In genomic region chr16:3035972-3036725, GRCh38 we compare ENCODE assay signal across 1 cellular context.
A peak's percentile ranks its signal among the peaks of the same experiment; 100 is the strongest.
TF ChIP-seq lines count a peak whose summit lies in the region.

No MANE protein-coding gene starts in this region.

TF ChIP-seq in K562, 482 proteins besides CTCF, POLR2A, EP300 and RAD21:
- TF ChIP-seq ZBTB7A (IDR thresholded peaks at IDR 0.05; ENCODE audit: borderline replicate concordance, control insufficient read depth, low read depth, low read length) (0 out of 2 replicates have a peak, but pooled peaks have one; percentile 24), SETDB1 (IDR thresholded peaks at IDR 0.05; ENCODE audit: low read length) (no peak), ZNF263 (CRISPR knock-in tag; IDR thresholded peaks at IDR 0.05; ENCODE audit: borderline replicate concordance) (0 out of 2 replicates have a peak, but pooled peaks have one; percentile 19)
TF ChIP-seq in K562: peak in this region for 2.
